Comparison of ENCODE assay signal across 10 cellular contexts in genomic region chr2:43539991-43540860, GRCh38. TPM values are rescaled to one million over a fixed set of nuclear protein-coding genes. Genes with fewer than 3 reads are reported as not detected.
DNase-seq lines count a peak whose midpoint lies in the region; ATAC-seq and TF ChIP-seq lines count a peak whose summit lies in the region.
"Had no signal": no experiment of that assay in that cellular context is flagged by ENCODE, and none has a peak within 500 bp of the region (broad histone marks: within the 10 kb centered on the region; RNA-seq: fewer than 3 reads in every experiment).

No MANE protein-coding gene starts in this region.

- H3K27ac ChIP-seq in coronary artery: peak overlapping the region; percentile 78 to 85
- H3K27ac ChIP-seq: C4-2B had no signal

- no peaks in the 10 kb centered on the region for H3K27me3 Mint-ChIP-seq in mesothelial cell of epicardium (ENCODE audit: low read depth)

- ATAC-seq in Right ventricle myocardium inferior: peak; percentile 98

- DNase-seq in Right ventricle myocardium inferior (ENCODE audit: missing footprints) (peak; percentile 72), cardiac septum (ENCODE audit: low spot score) (no peak), coronary artery (ENCODE audit: low spot score) (peak; percentile 93), mesothelial cell of epicardium (ENCODE audit: low spot score in 2 of 2, unreplicated experiment in 2 of 2) (no peak), DMS153 treated with DMSO at 0.1 percent for 48 hours (lab: John Stamatoyannopoulos, UW; ENCODE audit: unreplicated experiment) (no peak), NCI-H2081 (lab: John Stamatoyannopoulos, UW) (no peak), HuH-7.5 (ENCODE audit: low spot score) (no peak)
- no peak for DNase-seq in activated CD4-positive, alpha-beta T cell treated with anti-CD3 and anti-CD28 coated beads, Interleukin-2, amount 50 U/mL, for 4 hours
- DNase-seq: caudate nucleus had no signal

- intact Hi-C loops in Right ventricle myocardium inferior (cut with DNase I) (loop anchor here (5.0 kb wide), 3 partner anchors 53 to 713 kb away; no protein-coding TSS in a partner anchor), cardiac septum (cut with DNase I) (loop anchor here (5.0 to 10.0 kb wide), 3 partner anchors 305 to 713 kb away; no protein-coding TSS in a partner anchor)

- H3K36me3 Mint-ChIP-seq in mesothelial cell of epicardium: peaks cover 3% of the 10 kb centered on the region

- TF ChIP-seq CTCF in coronary artery (IDR thresholded peaks at IDR 0.05) (no peak), mesothelial cell of epicardium (IDR thresholded peaks at IDR 0.05; ENCODE audit: unreplicated experiment) (no peak)

- H3K4me1 Mint-ChIP-seq in mesothelial cell of epicardium: peaks cover 17% of the 10 kb centered on the region

- no peak overlapping the region for H3K4me3 ChIP-seq in coronary artery

- H3K4me3 Mint-ChIP-seq in mesothelial cell of epicardium: no peak overlapping the region

- H3K9me3 Mint-ChIP-seq in mesothelial cell of epicardium: no peaks in the 10 kb centered on the region

- peak overlapping the region; percentile 67 for H3K27ac Mint-ChIP-seq in mesothelial cell of epicardium

RNA-seq across cellular contexts. Expression of gene THADA, which starts 55.6 kb away (rescaled TPM):
- total RNA-seq in Right ventricle myocardium inferior (10.5 TPM), cardiac septum (18.4 TPM), mesothelial cell of epicardium (28.5 to 33.6 TPM (median 29.7 TPM) in 3 replicates)

Comparison
In these comparisons a context has a peak if more than half of its experiments do, and no peak if none do; other contexts are left out.
1. DNase-seq: peak in Right ventricle myocardium inferior (single experiment) and coronary artery (single experiment); none in cardiac septum (single experiment), mesothelial cell of epicardium (0 of 2), DMS153 treated with DMSO at 0.1 percent for 48 hours (single experiment), NCI-H2081 (0 of 2), HuH-7.5 (single experiment) and activated CD4-positive, alpha-beta T cell treated with anti-CD3 and anti-CD28 coated beads, Interleukin-2, amount 50 U/mL, for 4 hours (0 of 2).